ENCODE assay signal across 28 cellular contexts in the genomic region with DNA sequence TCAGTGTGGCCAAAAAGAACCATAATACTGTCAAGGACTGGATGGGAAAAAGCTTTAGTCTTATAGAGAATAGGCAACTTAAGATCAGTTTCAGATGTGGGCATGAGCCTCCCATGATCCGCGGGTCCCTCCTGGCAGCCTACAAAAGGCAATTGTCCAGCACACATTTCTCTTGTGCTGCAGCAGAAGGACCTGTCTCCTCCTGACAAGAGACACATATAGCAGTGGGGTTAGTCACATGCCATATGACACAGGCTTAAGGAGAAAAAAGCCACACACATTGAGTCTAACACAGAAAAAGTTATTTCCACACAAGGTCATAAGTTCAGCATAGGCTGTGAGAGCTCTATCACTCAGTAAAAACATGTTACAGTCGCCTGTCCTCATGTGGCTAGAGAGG.
"Had no signal": no experiment of that assay in that cellular context is flagged by ENCODE, and none has a peak within 500 bp of the region (broad histone marks: within the 10 kb centered on the region; RNA-seq: fewer than 3 reads in every experiment).

No MANE protein-coding gene starts in this region.

- H3K9me3 Mint-ChIP-seq: activated CD4-positive, alpha-beta T cell treated with anti-CD3 and anti-CD28 coated beads, Interleukin-2, amount 10 ng/mL, durations not matched to agents 24 days and 14 days; activated naive CD4-positive, alpha-beta T cell treated with anti-CD3 and anti-CD28 coated beads, Interleukin-2, amount 10 ng/mL, durations not matched to agents 7 days and 5 days; brain; neural crest cell had no signal

- H3K27me3 ChIP-seq: ascending aorta, tibial nerve had no signal

- DNase-seq: activated CD4-positive, alpha-beta memory T cell treated with anti-CD3 and anti-CD28 coated beads, Interleukin-2, amount 10 ng/mL, durations not matched to agents 7 days and 5 days; activated CD4-positive, alpha-beta T cell treated with anti-CD3 and anti-CD28 coated beads, Interleukin-2, amount 10 ng/mL, durations not matched to agents 24 days and 14 days; activated CD4-positive, CD25-positive, alpha-beta regulatory T cell treated with anti-CD3 and anti-CD28 coated beads, Interleukin-2, amount 50 U/mL, for 72 hours; activated CD8-positive, alpha-beta memory T cell treated with anti-CD3 and anti-CD28 coated beads, Interleukin-2, amount 50 U/mL, for 48 hours; activated gamma-delta T cell; activated naive CD4-positive, alpha-beta T cell treated with anti-CD3 and anti-CD28 coated beads, Interleukin-2, amount 10 ng/mL, durations not matched to agents 7 days and 5 days; activated naive CD8-positive, alpha-beta T cell treated with anti-CD3 and anti-CD28 coated beads, Interleukin-2, amount 10 ng/mL, durations not matched to agents 7 days and 5 days; activated T-cell treated with anti-CD3 and anti-CD28 coated beads, Interleukin-2, amount 50 U/mL, for 24 hours; caudate nucleus; cortex of kidney; head of caudate nucleus; hippocampal formation; kidney; left colon; midbrain; naive thymus-derived CD8-positive, alpha-beta T cell; posterior cingulate gyrus; right cardiac atrium; stimulated activated CD4-positive, alpha-beta T cell treated with anti-CD3 and anti-CD28 coated beads, Interleukin-15, amount 100 ng/mL, for 24 hours; stimulated activated naive CD4-positive, alpha-beta T cell treated with Interleukin-2 at 50 U/mL for 16 hours; WERI-Rb-1 had no signal

- H3K9me3 ChIP-seq: ascending aorta, tibial nerve had no signal

- H3K4me3 ChIP-seq: ascending aorta, tibial nerve had no signal

- H3K4me1 ChIP-seq: ascending aorta, tibial nerve had no signal

- H3K27ac ChIP-seq: ascending aorta, tibial nerve, WERI-Rb-1 had no signal

- FAIRE-seq: endothelial cell of umbilical vein, kidney, TTC549 had no signal

- H3K27me3 Mint-ChIP-seq: activated CD4-positive, alpha-beta memory T cell treated with anti-CD3 and anti-CD28 coated beads, Interleukin-2, amount 10 ng/mL, durations not matched to agents 7 days and 5 days; activated CD4-positive, alpha-beta T cell treated with anti-CD3 and anti-CD28 coated beads, Interleukin-2, amount 10 ng/mL, durations not matched to agents 24 days and 14 days; activated naive CD4-positive, alpha-beta T cell treated with anti-CD3 and anti-CD28 coated beads, Interleukin-2, amount 10 ng/mL, durations not matched to agents 7 days and 5 days; activated naive CD8-positive, alpha-beta T cell treated with anti-CD3 and anti-CD28 coated beads, Interleukin-2, amount 10 ng/mL, durations not matched to agents 7 days and 5 days; activated T-cell treated with anti-CD3 and anti-CD28 coated beads, Interleukin-2, amount 50 U/mL, for 24 hours; brain; naive thymus-derived CD8-positive, alpha-beta T cell had no signal

- H3K36me3 ChIP-seq: ascending aorta, tibial nerve, WERI-Rb-1 had no signal

- H3K36me3 Mint-ChIP-seq: activated naive CD4-positive, alpha-beta T cell treated with anti-CD3 and anti-CD28 coated beads, Interleukin-2, amount 10 ng/mL, durations not matched to agents 7 days and 5 days; activated naive CD8-positive, alpha-beta T cell treated with anti-CD3 and anti-CD28 coated beads, Interleukin-2, amount 10 ng/mL, durations not matched to agents 7 days and 5 days; brain; naive thymus-derived CD8-positive, alpha-beta T cell had no signal

- H3K4me1 Mint-ChIP-seq: activated CD4-positive, alpha-beta memory T cell treated with anti-CD3 and anti-CD28 coated beads, Interleukin-2, amount 10 ng/mL, durations not matched to agents 7 days and 5 days; activated CD4-positive, alpha-beta T cell treated with anti-CD3 and anti-CD28 coated beads, Interleukin-2, amount 10 ng/mL, durations not matched to agents 24 days and 14 days; activated naive CD4-positive, alpha-beta T cell treated with anti-CD3 and anti-CD28 coated beads, Interleukin-2, amount 10 ng/mL, durations not matched to agents 7 days and 5 days; activated naive CD8-positive, alpha-beta T cell treated with anti-CD3 and anti-CD28 coated beads, Interleukin-2, amount 10 ng/mL, durations not matched to agents 7 days and 5 days; brain; naive thymus-derived CD8-positive, alpha-beta T cell; neural crest cell had no signal

- H3K27ac Mint-ChIP-seq: activated CD4-positive, alpha-beta memory T cell treated with anti-CD3 and anti-CD28 coated beads, Interleukin-2, amount 10 ng/mL, durations not matched to agents 7 days and 5 days; activated CD4-positive, alpha-beta T cell treated with anti-CD3 and anti-CD28 coated beads, Interleukin-2, amount 10 ng/mL, durations not matched to agents 24 days and 14 days; activated naive CD4-positive, alpha-beta T cell treated with anti-CD3 and anti-CD28 coated beads, Interleukin-2, amount 10 ng/mL, durations not matched to agents 7 days and 5 days; activated naive CD8-positive, alpha-beta T cell treated with anti-CD3 and anti-CD28 coated beads, Interleukin-2, amount 10 ng/mL, durations not matched to agents 7 days and 5 days; activated T-cell treated with anti-CD3 and anti-CD28 coated beads, Interleukin-2, amount 50 U/mL, for 24 hours; brain; naive thymus-derived CD8-positive, alpha-beta T cell; T-helper 2 cell treated with Interferon-gamma antibody and Interleukin-4, amounts not matched to agents 5 μg/mL and 100 μg/mL, for 36 hours had no signal

- H3K4me3 Mint-ChIP-seq: activated CD4-positive, alpha-beta memory T cell treated with anti-CD3 and anti-CD28 coated beads, Interleukin-2, amount 10 ng/mL, durations not matched to agents 7 days and 5 days; activated CD4-positive, alpha-beta T cell treated with anti-CD3 and anti-CD28 coated beads, Interleukin-2, amount 10 ng/mL, durations not matched to agents 24 days and 14 days; activated naive CD4-positive, alpha-beta T cell treated with anti-CD3 and anti-CD28 coated beads, Interleukin-2, amount 10 ng/mL, durations not matched to agents 7 days and 5 days; activated naive CD8-positive, alpha-beta T cell treated with anti-CD3 and anti-CD28 coated beads, Interleukin-2, amount 10 ng/mL, durations not matched to agents 7 days and 5 days; activated T-cell treated with anti-CD3 and anti-CD28 coated beads, Interleukin-2, amount 50 U/mL, for 24 hours; brain; naive thymus-derived CD8-positive, alpha-beta T cell; neural crest cell; T-helper 2 cell treated with Interferon-gamma antibody and Interleukin-4, amounts not matched to agents 5 μg/mL and 100 μg/mL, for 36 hours had no signal
